ENCODE assay signal across 2 cellular contexts in the genomic region with DNA sequence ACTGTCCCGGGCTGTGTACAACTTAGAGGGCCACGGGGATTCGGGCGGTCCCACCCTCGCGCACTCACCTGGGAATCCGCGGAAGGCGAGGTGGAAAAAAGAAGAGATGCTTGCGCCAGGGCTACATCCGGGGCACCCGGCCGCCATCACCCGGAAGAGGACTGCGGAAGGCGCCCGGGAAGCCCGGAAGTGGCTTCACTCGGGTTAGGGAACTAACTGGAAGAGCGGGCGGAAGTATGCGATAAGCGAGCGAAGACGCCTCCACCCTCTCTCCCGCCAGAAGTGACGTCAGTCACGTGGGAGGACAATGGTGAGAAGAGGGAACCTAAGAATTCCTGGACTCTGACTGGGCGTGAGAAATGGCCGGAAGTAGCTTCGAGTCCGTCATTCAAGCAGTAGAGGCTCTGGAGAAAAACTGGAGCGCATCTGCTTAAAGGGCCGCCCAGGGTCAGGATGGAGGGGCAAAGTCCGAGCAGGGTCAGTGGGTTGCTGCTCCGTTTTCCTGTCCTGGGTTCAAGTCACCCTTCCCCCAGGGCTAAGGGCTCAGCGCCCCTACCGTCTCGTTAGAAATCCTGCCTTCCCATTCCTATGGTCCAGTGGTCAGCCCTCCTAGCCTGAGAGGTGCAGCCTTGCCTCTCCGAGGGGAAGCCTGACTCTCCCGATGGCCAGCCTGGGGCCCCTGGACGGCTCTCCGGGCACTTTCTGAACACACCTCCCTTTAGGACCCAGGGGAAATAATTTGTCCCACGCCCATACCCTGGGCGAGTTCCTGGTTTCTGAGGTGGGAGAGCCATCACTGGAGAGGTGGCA.
TF ChIP-seq lines count a peak whose summit lies in the region.

TSS of gene CD2BP2 (minus strand) at position 165 of the 810 bp plus-strand sequence. CDS start 627 bp downstream, outside the sequence.

TF ChIP-seq in IMR-90, 13 proteins besides CTCF, POLR2A, EP300 and RAD21:
- no peak for TF ChIP-seq SMC3 (IDR thresholded peaks at IDR 0.05; ENCODE audit: low read depth, low read length)
- no peak for TF ChIP-seq NFE2L2 (IDR thresholded peaks at IDR 0.05; ENCODE audit: low read depth, low read length)
- TF ChIP-seq MAZ (IDR thresholded peaks at IDR 0.05; ENCODE audit: borderline replicate concordance, low read depth, low read length), result peak; percentile 40; the same call in 1 of the 2 replicates
- TF ChIP-seq MXI1 (IDR thresholded peaks at IDR 0.05; ENCODE audit: borderline replicate concordance, low read depth, low read length), result no peak
- TF ChIP-seq CEBPB (IDR thresholded peaks at IDR 0.05; ENCODE audit: low read depth, low read length), result peak; percentile 17; the same call in 1 of the 2 replicates
- TF ChIP-seq RFX5 (IDR thresholded peaks at IDR 0.05; ENCODE audit: low read depth, low read length), result no peak
- TF ChIP-seq, protein P1, sequence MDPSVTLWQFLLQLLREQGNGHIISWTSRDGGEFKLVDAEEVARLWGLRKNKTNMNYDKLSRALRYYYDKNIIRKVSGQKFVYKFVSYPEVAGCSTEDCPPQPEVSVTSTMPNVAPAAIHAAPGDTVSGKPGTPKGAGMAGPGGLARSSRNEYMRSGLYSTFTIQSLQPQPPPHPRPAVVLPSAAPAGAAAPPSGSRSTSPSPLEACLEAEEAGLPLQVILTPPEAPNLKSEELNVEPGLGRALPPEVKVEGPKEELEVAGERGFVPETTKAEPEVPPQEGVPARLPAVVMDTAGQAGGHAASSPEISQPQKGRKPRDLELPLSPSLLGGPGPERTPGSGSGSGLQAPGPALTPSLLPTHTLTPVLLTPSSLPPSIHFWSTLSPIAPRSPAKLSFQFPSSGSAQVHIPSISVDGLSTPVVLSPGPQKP (IDR thresholded peaks at IDR 0.05; ENCODE audit: borderline replicate concordance, low read depth, low read length), result peak; percentile 25; the same call in 1 of the 2 replicates
- TF ChIP-seq RCOR1 (IDR thresholded peaks at IDR 0.05; ENCODE audit: insufficient replicate concordance, low read length), result peak; percentile 58
- no peak; the same call in 1 of the 2 replicates for TF ChIP-seq CHD1 (IDR thresholded peaks at IDR 0.05; ENCODE audit: low read depth, low read length)
- peak; percentile 95 for TF ChIP-seq USF2 (IDR thresholded peaks at IDR 0.05; ENCODE audit: low read depth, low read length)
- TF ChIP-seq FOS (IDR thresholded peaks at IDR 0.05; ENCODE audit: low read depth, low read length), result peak; percentile 74
- TF ChIP-seq BHLHE40 (IDR thresholded peaks at IDR 0.05; ENCODE audit: low read depth, low read length), result peak; percentile 95
- no peak for TF ChIP-seq MAFK (IDR thresholded peaks at IDR 0.05; ENCODE audit: low read depth, low read length)

TF ChIP-seq in endothelial cell of umbilical vein, 7 proteins besides CTCF, POLR2A, EP300 and RAD21:
- TF ChIP-seq MAX (IDR thresholded peaks at IDR 0.05; ENCODE audit: insufficient read depth, insufficient read length) (peak; percentile 87), POLR2AphosphoS5 (IDR thresholded peaks at IDR 0.05; ENCODE audit: insufficient read depth, low read depth, low read length) (peak; percentile 85), GATA2 (IDR thresholded peaks at IDR 0.05; ENCODE audit: insufficient read depth, insufficient read length, low read depth, low read length) (no peak), JUN (IDR thresholded peaks at IDR 0.05; ENCODE audit: borderline replicate concordance, insufficient read depth, insufficient read length, low read depth) (peak; percentile 74)
